Comparison of ENCODE assay signal across 8 cellular contexts in the genomic region with DNA sequence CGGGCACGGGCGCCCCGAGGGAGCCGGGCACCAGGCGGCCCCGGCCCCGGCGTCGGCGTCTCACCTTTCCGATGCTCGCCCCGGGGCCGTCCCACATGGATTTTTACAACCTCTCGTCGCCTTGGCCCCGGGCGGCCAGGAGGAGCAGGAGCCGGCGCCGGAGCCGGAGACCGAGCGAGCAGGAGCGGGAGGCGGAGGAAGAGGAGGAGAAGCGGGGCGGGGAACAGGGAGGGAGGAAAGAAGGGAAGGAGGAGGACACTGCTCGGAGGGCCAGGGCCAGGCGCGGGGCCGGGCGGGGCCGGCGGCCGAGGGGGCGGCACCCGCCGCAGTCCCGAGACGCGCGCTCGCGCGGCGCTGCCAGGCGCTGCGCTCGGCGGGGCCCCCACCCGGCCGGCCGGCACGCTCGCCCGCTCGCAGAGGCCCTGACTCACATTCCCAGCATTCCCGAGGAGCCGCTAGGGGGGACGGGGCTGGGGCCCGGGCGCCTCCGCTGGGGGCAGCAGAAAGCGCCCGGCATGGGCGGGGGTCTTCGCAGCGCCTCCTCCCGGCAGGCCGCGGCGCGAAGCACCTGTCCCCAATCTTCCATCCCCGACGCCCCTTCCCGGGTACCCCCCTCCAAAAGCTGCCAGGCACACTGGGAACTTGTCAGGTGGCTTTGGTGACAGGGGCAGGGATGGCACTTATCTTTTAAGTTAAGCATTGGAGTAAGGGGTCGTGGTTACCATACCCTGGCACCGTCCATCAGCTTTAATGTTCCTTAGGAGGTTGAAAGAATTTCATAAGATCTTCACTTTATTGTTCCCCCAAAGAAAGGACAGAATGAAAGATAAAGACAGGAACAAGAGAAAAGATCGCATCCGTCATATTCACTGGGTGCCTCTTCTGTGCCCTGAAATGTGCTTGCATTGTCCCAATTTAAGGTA. TPM values are rescaled to one million over a fixed set of nuclear protein-coding genes. Genes with fewer than 3 reads are reported as not detected.
DNase-seq lines count a peak whose midpoint lies in the region; ATAC-seq, FAIRE-seq and TF ChIP-seq lines count a peak whose summit lies in the region.

A gene (minus strand): TSS at position 284 of the 923 bp plus-strand sequence.

- H3K4me1 Mint-ChIP-seq in CD4-positive, alpha-beta T cell (ENCODE audit: low read depth), result peaks cover 22% of the 10 kb centered on the region
- H3K4me1 Mint-ChIP-seq in activated T-helper 17 cell treated with anti-CD3 and anti-CD28 coated beads, Interleukin-2, amount 50 U/mL, for 72 hours, result no peaks in the 10 kb centered on the region

- no peak within 1 kb of the TSS for H3K27ac ChIP-seq in CD4-positive, alpha-beta T cell (ENCODE audit: low read depth, low read length)
- no peak within 1 kb of the TSS for H3K27ac ChIP-seq in heart left ventricle
- H3K27ac ChIP-seq in pancreas, result peak within 1 kb of the TSS in 1 of 4 donors; percentile 22

- 3 to 6% (median 5%) methylated on average over 54 to 82 of the region's 82 CpGs for WGBS in heart left ventricle, 4 donors
- WGBS in pancreas, 2 donors, result 3 to 4% methylated on average over 53 to 82 of the region's 82 CpGs

- H3K36me3 ChIP-seq in heart left ventricle (no peaks in the 10 kb centered on the region), pancreas (no peaks in the 10 kb centered on the region)

- no peak for TF ChIP-seq RAD21 in Ishikawa (IDR thresholded peaks at IDR 0.05; ENCODE audit: low read depth)

- peak within 1 kb of the TSS; percentile 27 for H3K4me3 Mint-ChIP-seq in CD4-positive, alpha-beta T cell
- H3K4me3 Mint-ChIP-seq in activated T-helper 17 cell treated with anti-CD3 and anti-CD28 coated beads, Interleukin-2, amount 50 U/mL, for 72 hours, result peak within 1 kb of the TSS; percentile 60

- H3K27me3 ChIP-seq in CD4-positive, alpha-beta T cell (ENCODE audit: control insufficient read depth, insufficient read depth, low read length), result peaks cover 74% of the 10 kb centered on the region
- peaks cover 0 to 52% (median 4%) of the 10 kb centered on the region in 9 donors for H3K27me3 ChIP-seq in heart left ventricle
- H3K27me3 ChIP-seq in pancreas, result no peaks in the 10 kb centered on the region

- ATAC-seq in CD4-positive, alpha-beta T cell (ENCODE audit: poor library complexity), result no peak
- ATAC-seq in activated T-helper 17 cell treated with anti-CD3 and anti-CD28 coated beads, Interleukin-2, amount 50 U/mL, for 72 hours (replicated peaks), result no peak
- ATAC-seq in heart left ventricle, result peak; percentile 42 to 88 (median 68)
- ATAC-seq in pancreas, result peak; percentile 78 to 84 (median 82)
- ATAC-seq in HG02938 (IDR thresholded peaks at IDR 0.05; ENCODE audit: unreplicated experiment), result no peak
- ATAC-seq in GM18502 (IDR thresholded peaks at IDR 0.05; ENCODE audit: poor library complexity, unreplicated experiment), result no peak

- no peaks in the 10 kb centered on the region for H3K36me3 Mint-ChIP-seq in CD4-positive, alpha-beta T cell (ENCODE audit: low read depth)
- H3K36me3 Mint-ChIP-seq in activated T-helper 17 cell treated with anti-CD3 and anti-CD28 coated beads, Interleukin-2, amount 50 U/mL, for 72 hours (ENCODE audit: low read depth), result no peaks in the 10 kb centered on the region

- H3K27ac Mint-ChIP-seq in CD4-positive, alpha-beta T cell, result no peak within 1 kb of the TSS
- H3K27ac Mint-ChIP-seq in activated T-helper 17 cell treated with anti-CD3 and anti-CD28 coated beads, Interleukin-2, amount 50 U/mL, for 72 hours, result no peak within 1 kb of the TSS

- peaks cover 2% of the 10 kb centered on the region for H3K9me3 Mint-ChIP-seq in CD4-positive, alpha-beta T cell
- no peaks in the 10 kb centered on the region for H3K9me3 Mint-ChIP-seq in activated T-helper 17 cell treated with anti-CD3 and anti-CD28 coated beads, Interleukin-2, amount 50 U/mL, for 72 hours

- no peak for TF ChIP-seq CTCF in CD4-positive, alpha-beta T cell (IDR thresholded peaks at IDR 0.05)
- TF ChIP-seq CTCF in heart left ventricle (IDR thresholded peaks at IDR 0.05) (peak in 3 of 12 donors; percentile 14 to 22 (median 14)), pancreas (IDR thresholded peaks at IDR 0.05) (no peak)

- no peak for DNase-seq in CD4-positive, alpha-beta T cell
- DNase-seq in heart left ventricle, result peak; percentile 11 to 61 (median 29)
- peak; percentile 54 to 85 (median 64) for DNase-seq in pancreas
- DNase-seq in COLO829 (ENCODE audit: low spot score), result no peak

- H3K27me3 Mint-ChIP-seq in CD4-positive, alpha-beta T cell, result peaks cover 84% of the 10 kb centered on the region
- H3K27me3 Mint-ChIP-seq in activated T-helper 17 cell treated with anti-CD3 and anti-CD28 coated beads, Interleukin-2, amount 50 U/mL, for 72 hours, result peaks cover 57% of the 10 kb centered on the region

- FAIRE-seq in pancreas (lab: Jason Lieb, UNC), result no peak

- H3K4me3 ChIP-seq in heart left ventricle (peak within 1 kb of the TSS; percentile 25 to 68 (median 55)), pancreas (peak within 1 kb of the TSS; percentile 18 to 62 (median 52))

- H3K4me1 ChIP-seq in heart left ventricle, result peaks cover 0 to 18% (median 2%) of the 10 kb centered on the region in 12 donors
- H3K4me1 ChIP-seq in pancreas, result no peaks in the 10 kb centered on the region

- POLR2A ChIA-PET in CD4-positive, alpha-beta T cell (lab: Charles Lee), result no interaction called here

- H3K9me3 ChIP-seq in CD4-positive, alpha-beta T cell (ENCODE audit: control insufficient read depth, low read length), result no peaks in the 10 kb centered on the region
- H3K9me3 ChIP-seq in heart left ventricle (no peaks in the 10 kb centered on the region), pancreas (no peaks in the 10 kb centered on the region)

- CTCF ChIA-PET in CD4-positive, alpha-beta T cell (lab: Charles Lee), result no interaction called here

- TF ChIP-seq POLR2A in heart left ventricle (IDR thresholded peaks at IDR 0.05), result no peak

- intact Hi-C loops in CD4-positive, alpha-beta T cell (cut with DNase I, micrococcal nuclease), result no loop called here
- intact Hi-C loops in heart left ventricle (cut with DNase I) (no loop called here), pancreas (cut with DNase I) (no loop called here)

- TF ChIP-seq EP300 in Ishikawa (IDR thresholded peaks at IDR 0.05; ENCODE audit: borderline replicate concordance), result no peak

TF ChIP-seq in Ishikawa, 13 proteins besides CTCF, POLR2A, EP300 and RAD21:
- TF ChIP-seq ZBTB7A (IDR thresholded peaks at IDR 0.05; ENCODE audit: low read depth) (peak; percentile 45; the same call in 1 of the 2 replicates), CEBPB (IDR thresholded peaks at IDR 0.05) (no peak)
TF ChIP-seq in Ishikawa: peak in this region for 1.

RNA-seq across cellular contexts. Expression of the gene that starts here (rescaled TPM):
- not detected for total RNA-seq in CD4-positive, alpha-beta T cell
- total RNA-seq in activated T-helper 17 cell treated with anti-CD3 and anti-CD28 coated beads, Interleukin-2, amount 50 U/mL, for 72 hours, result not detected
- total RNA-seq in heart left ventricle (1 to 10 TPM in 6 of 9 donors, under 1 TPM in 3; 0.16 to 3.8 (median 1.7) TPM), pancreas (1 to 10 TPM; 1.3 to 4.8 (median 2.6) TPM)
- polyA plus RNA-seq in heart left ventricle (under 1 TPM; 0.64 to 0.76 TPM), pancreas (1 to 10 TPM; 1.2 to 1.4 TPM)

Comparison
In these comparisons a context has a peak if more than half of its experiments do, and no peak if none do; other contexts are left out.
1. ATAC-seq: peak in heart left ventricle (4 of 4) and pancreas (4 of 4); none in CD4-positive, alpha-beta T cell (single experiment), activated T-helper 17 cell treated with anti-CD3 and anti-CD28 coated beads, Interleukin-2, amount 50 U/mL, for 72 hours (single experiment), HG02938 (single experiment) and GM18502 (single experiment).
2. DNase-seq: peak in heart left ventricle (5 of 5) and pancreas (6 of 6); none in CD4-positive, alpha-beta T cell (0 of 10) and COLO829 (single experiment).